Comparison of ENCODE assay signal across 21 cellular contexts in genomic region chr10:113480828-113481502, GRCh38.
DNase-seq lines count a peak whose midpoint lies in the region; ATAC-seq and TF ChIP-seq lines count a peak whose summit lies in the region.
"Had no signal": no experiment of that assay in that cellular context is flagged by ENCODE, and none has a peak within 500 bp of the region (broad histone marks: within the 10 kb centered on the region; RNA-seq: fewer than 3 reads in every experiment).

No MANE protein-coding gene starts in this region.

- H3K4me3 ChIP-seq in body of pancreas (no peak overlapping the region), prostate gland (no peak overlapping the region), adrenal gland (no peak overlapping the region)
- H3K4me3 ChIP-seq: GM23248, hepatocyte, smooth muscle cell, uterus had no signal

- H3K4me1 ChIP-seq in body of pancreas: peaks cover 12% of the 10 kb centered on the region
- H3K4me1 ChIP-seq in prostate gland (replicated peaks): no peaks in the 10 kb centered on the region
- no peaks in the 10 kb centered on the region for H3K4me1 ChIP-seq in adrenal gland (replicated peaks in 1 of 2)
- H3K4me1 ChIP-seq: Caco-2, uterus had no signal

- no peaks in the 10 kb centered on the region for H3K36me3 ChIP-seq in body of pancreas (replicated peaks in 1 of 2; ENCODE audit: insufficient read depth in 1 of 2, low read depth in 2 of 2)
- H3K36me3 ChIP-seq in prostate gland: no peaks in the 10 kb centered on the region
- no peaks in the 10 kb centered on the region for H3K36me3 ChIP-seq in adrenal gland (replicated peaks in 1 of 2)
- H3K36me3 ChIP-seq: uterus had no signal

- ATAC-seq in body of pancreas: peak; percentile 88
- no peak for ATAC-seq in HG02973 (IDR thresholded peaks at IDR 0.05; ENCODE audit: unreplicated experiment)

- whole genome bisulfite sequencing in body of pancreas, 2 donors: 18 to 24% methylated on average over 6 of the region's 6 CpGs
- whole genome bisulfite sequencing in prostate gland: 53% methylated on average over 6 of the region's 6 CpGs
- 71 to 78% (median 74%) methylated on average over 6 of the region's 6 CpGs for WGBS in adrenal gland, 4 donors

- TF ChIP-seq CTCF in body of pancreas (IDR thresholded peaks at IDR 0.05) (peak in 4 of 7 experiments; percentile 12 to 19 (median 16)), prostate gland (IDR thresholded peaks at IDR 0.05) (peak in 1 of 4 experiments; percentile 27), adrenal gland (IDR thresholded peaks at IDR 0.05) (no peak)

- H3K9me3 ChIP-seq in body of pancreas: peaks cover 0 to 9% (median 0%) of the 10 kb centered on the region in 3 donors
- no peaks in the 10 kb centered on the region for H3K9me3 ChIP-seq in prostate gland
- peaks cover 0 to 13% (median 0%) of the 10 kb centered on the region in 3 donors for H3K9me3 ChIP-seq in adrenal gland (replicated peaks in 1 of 3)
- H3K9me3 ChIP-seq: uterus had no signal

- TF ChIP-seq POLR2A in body of pancreas (IDR thresholded peaks at IDR 0.05) (no peak), prostate gland (IDR thresholded peaks at IDR 0.05) (no peak), adrenal gland (IDR thresholded peaks at IDR 0.05) (no peak)

- intact Hi-C loops in body of pancreas (cut with DNase I): no loop called here
- intact Hi-C loops in prostate gland (cut with DNase I): no loop called here
- intact Hi-C loops in adrenal gland (cut with DNase I): no loop called here

- H3K27me3 ChIP-seq in body of pancreas (no peaks in the 10 kb centered on the region), prostate gland (replicated peaks; ENCODE audit: insufficient read depth) (no peaks in the 10 kb centered on the region), adrenal gland (no peaks in the 10 kb centered on the region)
- H3K27me3 ChIP-seq: hepatocyte, uterus had no signal

- DNase-seq in NCI-H2107 treated with DMSO at 0.1 percent for 48 hours (lab: John Stamatoyannopoulos, UW; ENCODE audit: unreplicated experiment): peak; percentile 37
- no peak for DNase-seq in NCI-H2107 (lab: John Stamatoyannopoulos, UW)
- peak; percentile 52 for DNase-seq in NCI-H345 treated with DMSO at 0.1 percent for 48 hours (lab: John Stamatoyannopoulos, UW; ENCODE audit: unreplicated experiment)
- DNase-seq in body of pancreas: peak; percentile 41 to 63 (median 54)
- DNase-seq in prostate gland (ENCODE audit: low spot score): peak; percentile 69
- DNase-seq in HPDE6-E6E7 (ENCODE audit: extremely low spot score): no peak
- no peak for DNase-seq in adrenal gland
- DNase-seq: 8988T; activated naive CD4-positive, alpha-beta T cell treated with anti-CD3 and anti-CD28 coated beads, Interleukin-2, amount 50 U/mL, for 16 hours; activated T-cell treated with anti-CD3 and anti-CD28 coated beads, Interleukin-2, amount 50 U/mL, for 48 hours; GM23248; mesendoderm; NCI-H1436 treated with DMSO at 0.1 percent for 48 hours; NCI-H526; stimulated activated CD4-positive, alpha-beta T cell treated with anti-CD3 and anti-CD28 coated beads, Interleukin-4, amount 100 ng/mL, for 24 hours; T1000; uterus had no signal

- H3K27ac ChIP-seq in body of pancreas (peak overlapping the region; percentile 48 to 71 (median 62)), prostate gland (peak overlapping the region in 1 of 2 donors; percentile 53), adrenal gland (no peak overlapping the region)
- H3K27ac ChIP-seq: GM23248, hepatocyte, uterus had no signal

Comparison
In these comparisons a context has a peak if more than half of its experiments do, and no peak if none do; other contexts are left out.
1. DNase-seq: peak in NCI-H2107 treated with DMSO at 0.1 percent for 48 hours (single experiment), NCI-H345 treated with DMSO at 0.1 percent for 48 hours (single experiment), body of pancreas (4 of 4) and prostate gland (single experiment); none in NCI-H2107 (single experiment), HPDE6-E6E7 (single experiment) and adrenal gland (0 of 7).
2. H3K27ac ChIP-seq: peak in body of pancreas (4 of 4); none in adrenal gland (0 of 5).
3. CTCF ChIP-seq: peak in body of pancreas (4 of 7); none in adrenal gland (0 of 6).